15 cellular contexts compared by ENCODE assay signal in the genomic region with DNA sequence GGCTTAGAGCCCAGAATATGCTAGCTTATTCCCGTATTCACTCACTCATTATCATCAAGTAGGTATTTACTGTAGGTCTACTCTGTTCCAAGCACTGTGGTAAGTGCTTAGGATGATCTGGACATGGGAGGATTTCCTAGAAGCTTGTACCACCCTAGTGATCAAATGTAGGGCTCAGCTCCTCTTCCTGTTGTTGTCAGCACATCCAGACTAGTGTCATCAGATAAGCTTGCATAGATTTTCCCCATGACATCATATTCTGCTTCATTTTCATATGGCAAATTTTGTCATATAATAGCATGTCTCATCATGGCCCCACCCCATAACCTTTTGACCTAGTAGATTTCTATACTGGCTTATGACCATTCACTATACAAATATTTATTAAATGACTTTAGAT. TPM values are rescaled to one million over a fixed set of nuclear protein-coding genes. Genes with fewer than 3 reads are reported as not detected.
DNase-seq lines count a peak whose midpoint lies in the region; ATAC-seq and TF ChIP-seq lines count a peak whose summit lies in the region.
"Had no signal": no experiment of that assay in that cellular context is flagged by ENCODE, and none has a peak within 500 bp of the region (broad histone marks: within the 10 kb centered on the region; RNA-seq: fewer than 3 reads in every experiment).

No MANE protein-coding gene starts in this region.

- TF ChIP-seq CTCF in AG04450 (IDR thresholded peaks at IDR 0.05; ENCODE audit: low read depth, low read length) = no peak
- no peak for TF ChIP-seq CTCF in GM10266 (IDR thresholded peaks at IDR 0.05; ENCODE audit: control insufficient read depth, insufficient read depth, low read depth, missing control alignments)

- ATAC-seq in GM18861 (IDR thresholded peaks at IDR 0.05; ENCODE audit: unreplicated experiment) = no peak
- ATAC-seq: T-helper 17 cell had no signal

- no peaks in the 10 kb centered on the region for H3K9me3 ChIP-seq in AG04450 (ENCODE audit: control insufficient read depth, insufficient read depth, low read length)

- no peaks in the 10 kb centered on the region for H3K27me3 ChIP-seq in AG04450 (ENCODE audit: control insufficient read depth, insufficient read depth, low read length)

- DNase-seq in AG04450 (ENCODE audit: low read depth, low spot score) = no peak
- peak; percentile 52 for DNase-seq in HS-27A (ENCODE audit: low read depth)
- peak; percentile 91 for DNase-seq in amniotic epithelial cell (ENCODE audit: low read depth)
- DNase-seq in hepatic stellate cell (ENCODE audit: low spot score) = peak; percentile 9
- no peak for DNase-seq in NCI-H748 (lab: John Stamatoyannopoulos, UW; ENCODE audit: unreplicated experiment)
- DNase-seq in ACHN = no peak
- no peak for DNase-seq in GM10266 (ENCODE audit: extremely low spot score)
- DNase-seq: activated naive CD4-positive, alpha-beta T cell treated with Interleukin-2 at 50 U/mL for 16 hours; cerebellar nuclear complex; kidney; retina; substantia nigra; T-helper 17 cell had no signal

- no peak overlapping the region for H3K4me3 ChIP-seq in AG04450 (ENCODE audit: low read depth, low read length)

- CTCF ChIA-PET in AG04450 (lab: Charles Lee) = interaction anchor here (1.3 to 1.8 kb wide), 2 partner anchors 27 to 97 kb away, joined by 3 to 7 read pairs; no protein-coding TSS in a partner anchor

- POLR2A ChIA-PET in AG04450 (lab: Yijun Ruan, JAX) = interaction anchor here (1.0 to 2.0 kb wide), 4 partner anchors 19 to 97 kb away, joined by 4 to 5 read pairs (median 4); partner anchors contain the start of genes NUCB2 and PIK3C2A

- in situ Hi-C loops in ACHN (cut with HindIII; ENCODE audit: low pct_ligation_motif_present, low pct_unique_long_range_greater_than_20kb, low sequenced_read_pairs) = no loop called here

- peak overlapping the region; percentile 99 for H3K27ac ChIP-seq in AG04450 (ENCODE audit: low read depth, low read length)
- H3K27ac ChIP-seq: C4-2B had no signal

RNA-seq across cellular contexts. Expression of gene NUCB2, which starts 19.3 kb away (rescaled TPM):
- 183 and 275 TPM in 2 replicates for polyA plus RNA-seq in AG04450 (2011; rRNA removed)
- polyA minus RNA-seq in AG04450 (2011; rRNA and poly(A)+ RNA removed) = 34.3 and 58.1 TPM in 2 replicates

RNA-seq across cellular contexts. Expression of gene PIK3C2A, which starts 49.4 kb away (rescaled TPM):
- 25.1 and 42.3 TPM in 2 replicates for polyA plus RNA-seq in AG04450 (2011; rRNA removed)
- 18.1 and 42.1 TPM in 2 replicates for polyA minus RNA-seq in AG04450 (2011; rRNA and poly(A)+ RNA removed)

Comparison
In these comparisons a context has a peak if more than half of its experiments do, and no peak if none do; other contexts are left out.
1. DNase-seq: peak in HS-27A (single experiment), amniotic epithelial cell (single experiment) and hepatic stellate cell (single experiment); none in AG04450 (single experiment), NCI-H748 (single experiment), ACHN (single experiment) and GM10266 (single experiment).